Comparison of ENCODE assay signal across 8 cellular contexts in genomic region chr22:41181349-41182241, GRCh38. TPM values are rescaled to one million over a fixed set of nuclear protein-coding genes. Genes with fewer than 3 reads are reported as not detected.
DNase-seq lines count a peak whose midpoint lies in the region; ATAC-seq and TF ChIP-seq lines count a peak whose summit lies in the region.

No MANE protein-coding gene starts in this region.

- no peaks in the 10 kb centered on the region for H3K9me3 ChIP-seq in osteoblast (ENCODE audit: low read depth, low read length)

- peak overlapping the region; percentile 15 for H3K4me2 ChIP-seq in osteoblast (ENCODE audit: insufficient read depth, low read length)

- in situ Hi-C loops in GM13976 (cut with MboI; ENCODE audit: low sequenced_read_pairs, unreplicated experiment), result no loop called here

- no peaks in the 10 kb centered on the region for H3K27me3 ChIP-seq in osteoblast (ENCODE audit: insufficient read depth, low read length)

- no peak for TF ChIP-seq CTCF in osteoblast (IDR thresholded peaks at IDR 0.05; ENCODE audit: extremely low read depth, low read depth, low read length)
- TF ChIP-seq CTCF in GM13976 (IDR thresholded peaks at IDR 0.05; ENCODE audit: borderline replicate concordance, control extremely low read depth, extremely low read depth, insufficient read depth, missing control alignments), result no peak

- no peak overlapping the region for H3K4me3 ChIP-seq in osteoblast (ENCODE audit: insufficient read depth, low read length)

- H4K20me1 ChIP-seq in osteoblast (ENCODE audit: insufficient read depth, low read length), result peaks cover 7% of the 10 kb centered on the region

- H3K79me2 ChIP-seq in osteoblast (ENCODE audit: insufficient read depth, low read length), result no peaks in the 10 kb centered on the region

- H3K27ac ChIP-seq in epithelial cell of prostate, result peak overlapping the region; percentile 78
- H3K27ac ChIP-seq in osteoblast (ENCODE audit: low read depth, low read length), result no peak overlapping the region

- H3K36me3 ChIP-seq in osteoblast (ENCODE audit: insufficient read depth, low read length), result peaks cover 25% of the 10 kb centered on the region

- peak; percentile 60 for DNase-seq in GM04503 (ENCODE audit: low read depth)
- peak; percentile 74 for DNase-seq in NOMO-1 treated with dmso at 0.1 percent for 144 hours (lab: John Stamatoyannopoulos, UW; ENCODE audit: unreplicated experiment)
- DNase-seq in epithelial cell of prostate (ENCODE audit: low read depth, low spot score), result peak; percentile 31
- peak; percentile 89 for DNase-seq in osteoblast (ENCODE audit: insufficient read length, low spot score, missing footprints)
- DNase-seq in stimulated activated CD8-positive, alpha-beta memory T cell treated with anti-CD3 and anti-CD28 coated beads, Interleukin-4, amount 100 ng/mL, for 48 hours, result no peak
- no peak for DNase-seq in GM13976 (ENCODE audit: low spot score)

- no peak overlapping the region for H2AFZ ChIP-seq in osteoblast (ENCODE audit: low read length)

- ATAC-seq in GM19463 (IDR thresholded peaks at IDR 0.05; ENCODE audit: unreplicated experiment), result no peak
- no peak for ATAC-seq in HG02840 (IDR thresholded peaks at IDR 0.05; ENCODE audit: low FRiP score, unreplicated experiment)

- H3K4me1 ChIP-seq in osteoblast (ENCODE audit: insufficient read depth, low read length), result peaks cover 11% of the 10 kb centered on the region

RNA-seq across cellular contexts. Expression of gene L3MBTL2, which starts 23.5 kb away (rescaled TPM):
- 21.5 and 22.8 TPM in 2 replicates for total RNA-seq in osteoblast

RNA-seq across cellular contexts. Expression of gene CHADL, which starts 59.1 kb away (rescaled TPM):
- total RNA-seq in osteoblast, result 1.1 and 1.2 TPM in 2 replicates

Comparison
In these comparisons a context has a peak if more than half of its experiments do, and no peak if none do; other contexts are left out.
1. DNase-seq: peak in GM04503 (single experiment), NOMO-1 treated with dmso at 0.1 percent for 144 hours (single experiment), epithelial cell of prostate (single experiment) and osteoblast (single experiment); none in stimulated activated CD8-positive, alpha-beta memory T cell treated with anti-CD3 and anti-CD28 coated beads, Interleukin-4, amount 100 ng/mL, for 48 hours (single experiment) and GM13976 (single experiment).